15 cellular contexts compared by ENCODE assay signal in the genomic region with DNA sequence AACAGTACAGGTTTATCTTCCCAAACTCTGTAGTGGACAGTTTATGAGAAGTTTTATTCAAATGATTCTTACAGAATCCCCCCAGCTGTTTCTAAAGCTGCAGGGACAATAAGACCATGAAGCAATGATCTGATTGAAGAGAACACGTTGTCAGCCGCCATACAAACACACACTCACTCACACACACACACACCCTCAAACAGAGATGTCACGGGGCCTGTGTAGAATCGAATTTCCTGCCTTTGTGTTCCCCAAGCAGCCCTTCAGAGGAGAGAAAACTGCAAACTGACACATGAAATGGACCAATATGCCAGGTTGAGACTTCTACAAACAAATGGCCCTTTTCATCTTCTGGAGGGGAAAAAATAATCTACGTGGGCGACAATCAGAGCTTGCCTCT.
DNase-seq lines count a peak whose midpoint lies in the region; ATAC-seq and TF ChIP-seq lines count a peak whose summit lies in the region.
"Had no signal": no experiment of that assay in that cellular context is flagged by ENCODE, and none has a peak within 500 bp of the region (broad histone marks: within the 10 kb centered on the region; RNA-seq: fewer than 3 reads in every experiment).

No MANE protein-coding gene starts in this region.

- H3K4me1 ChIP-seq in mesenchymal stem cell (ENCODE audit: control insufficient read depth, insufficient read depth, low read depth, low read length) = no peaks in the 10 kb centered on the region
- H3K4me1 ChIP-seq in stomach = no peaks in the 10 kb centered on the region

- TF ChIP-seq POLR2A in stomach (IDR thresholded peaks at IDR 0.05) = no peak

- no peaks in the 10 kb centered on the region for H3K79me1 ChIP-seq in mesenchymal stem cell (replicated peaks; ENCODE audit: low read length, poor library complexity, severe bottlenecking)

- H3K36me3 ChIP-seq in mesenchymal stem cell (ENCODE audit: control insufficient read depth in 1 of 2, insufficient read depth in 2 of 2, low read depth in 1 of 2, low read length in 2 of 2) = no peaks in the 10 kb centered on the region
- H3K36me3 ChIP-seq in stomach = no peaks in the 10 kb centered on the region
- H3K36me3 ChIP-seq: BLaER1 treated with 17β-estradiol and CSF1 and Interleukin-3, amounts not matched to agents 10 nM and 100 nM had no signal

- no peak for TF ChIP-seq EP300 in stomach (IDR thresholded peaks at IDR 0.05)

- H3K27me3 ChIP-seq in mesenchymal stem cell (ENCODE audit: control insufficient read depth in 1 of 2, insufficient read depth in 1 of 2, low read length in 2 of 2) = no peaks in the 10 kb centered on the region
- no peaks in the 10 kb centered on the region for H3K27me3 ChIP-seq in stomach
- H3K27me3 ChIP-seq: BLaER1 treated with 17β-estradiol and CSF1 and Interleukin-3, amounts not matched to agents 10 nM and 100 nM had no signal

- peak overlapping the region in 1 of 2 experiments; percentile 75 for H3K4ac ChIP-seq in mesenchymal stem cell (ENCODE audit: low read depth in 1 of 2, low read length in 2 of 2)

- H3K4me3 ChIP-seq in mesenchymal stem cell (ENCODE audit: insufficient read depth in 1 of 2, low read depth in 1 of 2, low read length in 2 of 2) = no peak overlapping the region
- H3K4me3 ChIP-seq in stomach = no peak overlapping the region
- H3K4me3 ChIP-seq: BLaER1 treated with 17β-estradiol and CSF1 and Interleukin-3, amounts not matched to agents 10 nM and 100 nM had no signal

- peak overlapping the region; percentile 69 for H2BK15ac ChIP-seq in mesenchymal stem cell (ENCODE audit: low read depth, poor library complexity, severe bottlenecking)

- no peak overlapping the region for H4K8ac ChIP-seq in mesenchymal stem cell (ENCODE audit: low read length)

- peak; percentile 35 for DNase-seq in NCI-H2196 (lab: John Stamatoyannopoulos, UW; ENCODE audit: unreplicated experiment)
- no peak for DNase-seq in NCI-H2196 treated with DMSO at 0.1 percent for 48 hours (lab: John Stamatoyannopoulos, UW; ENCODE audit: unreplicated experiment)
- peak; percentile 15 for DNase-seq in SK-MEL-5 (ENCODE audit: low read depth, low spot score)
- no peak for DNase-seq in mesenchymal stem cell
- DNase-seq in RPMI8226 = no peak
- DNase-seq in stomach = no peak
- DNase-seq: DMS53; H9; NCI-H510A treated with DMSO at 0.1 percent for 48 hours; NK-92 treated with Interleukin-12 subunit alpha and Interleukin-12 subunit beta, amount 100 ng/mL, for 24 hours; OCI-M1; T-cell had no signal

- 76% methylated on average over 6 of the region's 6 CpGs for WGBS in mesenchymal stem cell
- 49 to 74% (median 59%) methylated on average over 6 of the region's 6 CpGs for WGBS in stomach, 5 donors

- H3K27ac ChIP-seq in mesenchymal stem cell (ENCODE audit: low read length, poor library complexity, severe bottlenecking) (no peak overlapping the region), stomach (no peak overlapping the region)
- H3K27ac ChIP-seq: BLaER1 treated with 17β-estradiol and CSF1 and Interleukin-3, amounts not matched to agents 10 nM and 100 nM had no signal

- peak overlapping the region; percentile 39 for H4K91ac ChIP-seq in mesenchymal stem cell (ENCODE audit: low read length)

- no peak overlapping the region for H3K4me2 ChIP-seq in mesenchymal stem cell (ENCODE audit: low read length, poor library complexity, severe bottlenecking)
- H3K4me2 ChIP-seq: BLaER1 treated with 17β-estradiol and CSF1 and Interleukin-3, amounts not matched to agents 10 nM and 100 nM had no signal

- no peak overlapping the region for H2AFZ ChIP-seq in mesenchymal stem cell (ENCODE audit: low read depth, low read length)

- TF ChIP-seq CTCF in stomach (IDR thresholded peaks at IDR 0.05) = no peak

- H3K9me3 ChIP-seq in mesenchymal stem cell (ENCODE audit: control insufficient read depth, low read length) = no peaks in the 10 kb centered on the region
- H3K9me3 ChIP-seq in stomach = no peaks in the 10 kb centered on the region
- H3K9me3 ChIP-seq: BLaER1 treated with 17β-estradiol and CSF1 and Interleukin-3, amounts not matched to agents 10 nM and 100 nM had no signal

- H3K23ac ChIP-seq in mesenchymal stem cell (ENCODE audit: low read length in 2 of 2) = no peak overlapping the region

- peak overlapping the region in 1 of 2 experiments; percentile 75 for H3K18ac ChIP-seq in mesenchymal stem cell (ENCODE audit: low read depth in 1 of 2, low read length in 2 of 2)

- ATAC-seq in HG03175 (IDR thresholded peaks at IDR 0.05; ENCODE audit: unreplicated experiment) = no peak
- ATAC-seq in HG02885 (IDR thresholded peaks at IDR 0.05; ENCODE audit: poor library complexity, unreplicated experiment) = no peak
- ATAC-seq: T-cell had no signal

- intact Hi-C loops in stomach (cut with DNase I; ENCODE audit: low total_unique reads) = no loop called here

- H2BK120ac ChIP-seq in mesenchymal stem cell (ENCODE audit: low read depth, low read length) = no peak overlapping the region

- H2BK12ac ChIP-seq in mesenchymal stem cell (ENCODE audit: low read length in 2 of 2) = peak overlapping the region in 1 of 2 experiments; percentile 23

- H2AK5ac ChIP-seq in mesenchymal stem cell (ENCODE audit: low read length, severe bottlenecking) = no peak overlapping the region

- in situ Hi-C loops in SK-MEL-5 (cut with HindIII; ENCODE audit: low pct_unique_long_range_greater_than_20kb, low sequenced_read_pairs) = no loop called here

- H3K14ac ChIP-seq in mesenchymal stem cell (ENCODE audit: low read length in 2 of 2) = no peak overlapping the region

- H2BK5ac ChIP-seq in mesenchymal stem cell (ENCODE audit: low read depth, low read length, poor library complexity, severe bottlenecking) = no peak overlapping the region

- no peak overlapping the region for H3K9ac ChIP-seq in mesenchymal stem cell (ENCODE audit: low read length)
- H3K9ac ChIP-seq: BLaER1 treated with 17β-estradiol and CSF1 and Interleukin-3, amounts not matched to agents 10 nM and 100 nM had no signal

Comparison
In these comparisons a context has a peak if more than half of its experiments do, and no peak if none do; other contexts are left out.
1. DNase-seq: peak in NCI-H2196 (single experiment) and SK-MEL-5 (single experiment); none in NCI-H2196 treated with DMSO at 0.1 percent for 48 hours (single experiment), mesenchymal stem cell (single experiment), RPMI8226 (single experiment) and stomach (single experiment).